19 cellular contexts compared by ENCODE assay signal in genomic region chr3:62119139-62119538, GRCh38.
"Had no signal": no experiment of that assay in that cellular context is flagged by ENCODE, and none has a peak within 500 bp of the region (broad histone marks: within the 10 kb centered on the region; RNA-seq: fewer than 3 reads in every experiment).

No MANE protein-coding gene starts in this region.

- H3K27me3 Mint-ChIP-seq: activated naive CD8-positive, alpha-beta T cell had no signal

- H3K27me3 ChIP-seq: breast epithelium, dorsolateral prefrontal cortex, transverse colon had no signal

- H3K9me3 ChIP-seq: transverse colon had no signal

- DNase-seq: activated CD4-positive, alpha-beta T cell treated with anti-CD3 and anti-CD28 coated beads, Interleukin-2, amount 50 U/mL, for 1 hour; activated CD8-positive, alpha-beta memory T cell treated with anti-CD3 and anti-CD28 coated beads for 24 hours; activated gamma-delta T cell treated with Interleukin-2 at 50 U/mL for 16 hours; dorsolateral prefrontal cortex; endodermal cell; glutamatergic neuron; hypothalamus; kidney; lower lobe of right lung; midbrain; stimulated activated CD4-positive, alpha-beta T cell treated with anti-CD3 and anti-CD28 coated beads, Interleukin-15, amount 100 ng/mL, for 24 hours; stimulated activated CD4-positive, alpha-beta T cell treated with anti-CD3 and anti-CD28 coated beads, Interleukin-4, amount 100 ng/mL, for 1 hour; stimulated activated naive B cell treated with anti-CD40 and anti-IgM and Interleukin-4, amounts not matched to agents 10 μg/mL and 1 μg/mL and 100 μg/mL, for 72 hours; T-helper 2 cell; transverse colon had no signal

- H3K36me3 Mint-ChIP-seq: activated naive CD8-positive, alpha-beta T cell had no signal

- H3K27ac ChIP-seq: breast epithelium, dorsolateral prefrontal cortex, lower lobe of right lung, skin epidermis, transverse colon had no signal

- H3K4me3 ChIP-seq: breast epithelium, dorsolateral prefrontal cortex, lower lobe of right lung, skin epidermis, transverse colon had no signal

- H3K4me1 ChIP-seq: breast epithelium, lower lobe of right lung, transverse colon had no signal

- H3K27ac Mint-ChIP-seq: activated naive CD8-positive, alpha-beta T cell; endodermal cell; stimulated activated naive B cell treated with anti-CD40 and anti-IgM and Interleukin-4, amounts not matched to agents 10 μg/mL and 1 μg/mL and 100 μg/mL, for 72 hours had no signal

- H3K4me1 Mint-ChIP-seq: endodermal cell; neural crest cell; stimulated activated naive B cell treated with anti-CD40 and anti-IgM and Interleukin-4, amounts not matched to agents 10 μg/mL and 1 μg/mL and 100 μg/mL, for 72 hours had no signal

- H3K4me3 Mint-ChIP-seq: activated naive CD8-positive, alpha-beta T cell; endodermal cell; neural crest cell; stimulated activated naive B cell treated with anti-CD40 and anti-IgM and Interleukin-4, amounts not matched to agents 10 μg/mL and 1 μg/mL and 100 μg/mL, for 72 hours had no signal

- FAIRE-seq: kidney had no signal

- ATAC-seq: lower lobe of right lung; stimulated activated naive B cell treated with anti-CD40 and anti-IgM and Interleukin-4, amounts not matched to agents 10 μg/mL and 1 μg/mL and 100 μg/mL, for 72 hours had no signal

- H3K36me3 ChIP-seq: breast epithelium, lower lobe of right lung, transverse colon had no signal
